8 cellular contexts compared by ENCODE assay signal in the genomic region with DNA sequence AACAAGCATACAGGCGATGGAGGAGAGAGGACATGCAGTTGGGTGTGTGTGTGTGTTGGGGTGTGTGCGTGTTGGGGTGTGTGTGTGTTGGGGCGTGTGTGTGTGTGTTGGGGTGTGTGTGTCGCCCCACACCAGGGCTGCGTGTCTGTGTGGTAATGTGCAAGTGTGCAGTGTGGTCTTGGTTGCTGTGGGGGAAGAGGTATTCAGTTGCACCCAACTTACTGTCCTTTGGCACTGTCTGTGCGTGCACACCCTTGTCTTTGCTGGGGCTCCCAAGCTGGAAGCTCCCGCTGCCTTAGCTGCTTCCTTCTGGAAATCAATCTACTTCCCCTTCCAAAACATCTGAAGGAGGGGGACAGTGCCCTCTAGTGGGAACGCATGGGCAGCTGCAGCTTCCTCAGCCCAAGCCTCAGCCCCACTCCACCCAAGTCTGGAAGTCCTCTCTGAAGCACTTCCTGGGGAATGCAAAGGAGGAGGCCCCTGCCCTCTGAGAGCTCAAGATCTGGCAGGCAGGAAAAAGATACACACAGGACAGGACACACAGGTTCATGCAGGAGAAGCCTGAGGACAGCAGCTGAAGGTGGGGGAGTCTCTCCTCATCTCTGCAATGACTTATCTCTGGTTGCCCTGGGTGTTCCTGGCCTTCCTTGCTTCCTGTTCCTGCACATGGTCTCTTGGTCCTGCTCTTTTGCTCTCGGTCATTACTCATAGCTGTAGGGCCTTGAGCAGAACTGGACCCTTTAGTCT. TPM values are rescaled to one million over a fixed set of nuclear protein-coding genes. Genes with fewer than 3 reads are reported as not detected.
DNase-seq lines count a peak whose midpoint lies in the region; FAIRE-seq and TF ChIP-seq lines count a peak whose summit lies in the region.

No MANE protein-coding gene starts in this region.

- H3K14ac ChIP-seq in H1 (ENCODE audit: insufficient read length) = no peak overlapping the region

- H2BK12ac ChIP-seq in H1 (ENCODE audit: low read depth, low read length) = peak overlapping the region; percentile 45; the same call in 1 of the 2 replicates

- H4K5ac ChIP-seq in H1 (ENCODE audit: insufficient read length, low read depth, low read length) = no peak overlapping the region

- H4K91ac ChIP-seq in H1 (replicated peaks; ENCODE audit: insufficient read length, low read length) = no peak overlapping the region

- no peak overlapping the region for H2BK5ac ChIP-seq in H1 (ENCODE audit: low read depth, low read length)

- no peak overlapping the region for H3K27ac ChIP-seq in HEK293 (ENCODE audit: extremely low read depth, low read depth, low read length)
- H3K27ac ChIP-seq in H1 (ENCODE audit: low read depth, low read length) = no peak overlapping the region

- H4K8ac ChIP-seq in H1 (ENCODE audit: extremely low read depth, insufficient read depth, low read length) = no peak overlapping the region

- H3K9me3 ChIP-seq in HEK293 (ENCODE audit: control insufficient read depth, insufficient read depth, low read depth, low read length) (no peaks in the 10 kb centered on the region), H1 (ENCODE audit: insufficient read depth in 2 of 2, low read depth in 1 of 2, low read length in 1 of 2) (no peaks in the 10 kb centered on the region)

- no peaks in the 10 kb centered on the region for H4K20me1 ChIP-seq in H1 (replicated peaks in 1 of 2; ENCODE audit: control insufficient read depth in 1 of 2, insufficient read depth in 2 of 2, low read length in 2 of 2)

- H3K36me3 ChIP-seq in BJ (ENCODE audit: control insufficient read depth, insufficient read depth, low read length) (no peaks in the 10 kb centered on the region), HEK293 (ENCODE audit: control insufficient read depth in 2 of 2, insufficient read depth in 1 of 2, low read length in 2 of 2) (peaks cover 0 to 14% of the 10 kb centered on the region in 2 experiments; a peak in 1 of 3 replicates), H1 (ENCODE audit: control insufficient read depth in 2 of 4, insufficient read depth in 4 of 4, low read length in 3 of 4) (no peaks in the 10 kb centered on the region)

- peak overlapping the region; percentile 38 for H2BK120ac ChIP-seq in H1 (replicated peaks; ENCODE audit: low read depth, low read length)

- H3K4me3 ChIP-seq in BJ (ENCODE audit: low read depth, low read length) (no peak overlapping the region), HEK293 (ENCODE audit: low read depth, low read length) (no peak overlapping the region), H1 (ENCODE audit: extremely low read depth in 1 of 4, insufficient read depth in 2 of 4, low read depth in 3 of 4, low read length in 4 of 4) (no peak overlapping the region)

- H3K79me2 ChIP-seq in H1 (ENCODE audit: control insufficient read depth in 1 of 2, insufficient read depth in 2 of 2, low read length in 2 of 2) = no peaks in the 10 kb centered on the region

- H3K4ac ChIP-seq in H1 (replicated peaks; ENCODE audit: insufficient read length, low read depth, low read length) = no peak overlapping the region

- H3K4me1 ChIP-seq in HEK293 (ENCODE audit: control insufficient read depth, insufficient read depth, low read length) (no peaks in the 10 kb centered on the region), H1 (replicated peaks in 1 of 4; ENCODE audit: control insufficient read depth in 3 of 4, insufficient read depth in 4 of 4, low read length in 3 of 4) (peaks cover 0 to 6% (median 3%) of the 10 kb centered on the region in 4 experiments; a peak in 5 of 7 replicates)

- POLR2A ChIA-PET in BJ (lab: Charles Lee) (no interaction called here), HEK293 (lab: Yijun Ruan, JAX) (interaction anchor here (0.6 to 1.9 kb wide), 6 partner anchors 14 to 203 kb away, joined by 3 to 9 read pairs (median 4); a partner anchor contains a TSS), H1 (lab: Charles Lee; ENCODE audit: partially characterized antibody) (interaction anchor here (0.6 kb wide), 1 partner anchor 92 kb away, joined by 3 read pairs; no protein-coding TSS in a partner anchor)

- no peak for TF ChIP-seq EP300 in H1 (IDR thresholded peaks at IDR 0.05; ENCODE audit: borderline replicate concordance in 1 of 2, low read depth in 2 of 2, low read length in 2 of 2)

- CTCF ChIA-PET in BJ (lab: Yijun Ruan, JAX) = interaction anchor here (0.5 to 19.9 kb wide), 35 partner anchors 8 to 1754 kb away, joined by 3 to 578 read pairs (median 4); a partner anchor contains a TSS
- CTCF ChIA-PET in HEK293 (lab: Yijun Ruan, JAX) = interaction anchor here (0.5 to 7.9 kb wide), 54 partner anchors 9 to 1383 kb away, joined by 3 to 145 read pairs (median 5); a partner anchor contains a TSS
- CTCF ChIA-PET in H1 (lab: Charles Lee; ENCODE audit: partially characterized antibody) = interaction anchor here (0.6 to 22.8 kb wide), 51 partner anchors 9 to 1259 kb away, joined by 3 to 420 read pairs (median 4); a partner anchor contains a TSS

- H3K4me2 ChIP-seq in H1 (ENCODE audit: insufficient read depth in 1 of 2, low read depth in 2 of 2, low read length in 2 of 2) = no peak overlapping the region

- 0 out of 2 replicates have a peak overlapping the region, but pooled peaks have one; percentile 9 for H2BK20ac ChIP-seq in H1 (ENCODE audit: low read length)

- FAIRE-seq in H1 (lab: Jason Lieb, UNC) = no peak

- 54% methylated on average over 9 of the region's 9 CpGs; no CpG with 5 or more reads in 1 of the 2 experiments for WGBS in H1 (ENCODE audit: extremely low coverage in 1 of 2, insufficient coverage in 1 of 2, insufficient read length in 1 of 2, insufficient replicate concordance in 2 of 2, low coverage in 1 of 2, low lambda C conversion rate in 2 of 2, missing lambda C conversion rate in 1 of 2), 2 experiments

- no peak overlapping the region for H3K56ac ChIP-seq in H1 (replicated peaks; ENCODE audit: insufficient read length, low read depth, low read length)

- H3K23ac ChIP-seq in H1 (ENCODE audit: insufficient read length) = no peak overlapping the region

- TF ChIP-seq POLR2A in H1 (IDR thresholded peaks at IDR 0.05; ENCODE audit: control extremely low read depth in 1 of 2, low read depth in 2 of 2, low read length in 2 of 2) = no peak

- no peak overlapping the region for H2AK5ac ChIP-seq in H1 (ENCODE audit: low read depth, low read length)

- TF ChIP-seq CTCF in BJ (IDR thresholded peaks at IDR 0.05; ENCODE audit: insufficient read depth, low read depth, low read length) (peak; percentile 97), HEK293 (tag by site-specific recombination; IDR thresholded peaks at IDR 0.05) (peak; percentile 84), H1 (IDR thresholded peaks at IDR 0.05; ENCODE audit: control extremely low read depth in 1 of 3, insufficient read depth in 1 of 3, low read depth in 1 of 3, low read length in 3 of 3) (peak; percentile 84 to 98 (median 96))

- no peaks in the 10 kb centered on the region; the same call in 1 of the 2 replicates for H3K23me2 ChIP-seq in H1 (ENCODE audit: low read depth, low read length)

- H2AFZ ChIP-seq in H1 (ENCODE audit: low read length) = peak overlapping the region; percentile 83; the same call in 1 of the 2 replicates

- H2BK15ac ChIP-seq in H1 (ENCODE audit: low read length) = peak overlapping the region; percentile 34; the same call in 1 of the 2 replicates

- H3K18ac ChIP-seq in H1 (ENCODE audit: extremely low read depth, low read length) = no peak overlapping the region

- DNase-seq in BJ (ENCODE audit: low read depth) = no peak
- DNase-seq in NCI-H748 (lab: John Stamatoyannopoulos, UW; ENCODE audit: unreplicated experiment) = peak; percentile 69
- peak; percentile 41 to 54 for DNase-seq in activated CD4-positive, alpha-beta T cell treated with anti-CD3 and anti-CD28 coated beads, Interleukin-2, amount 50 U/mL, for 4 hours
- peak in 1 of 2 experiments; percentile 90 for DNase-seq in H1 (ENCODE audit: low read depth in 1 of 2, low spot score in 2 of 2)
- DNase-seq in middle frontal gyrus (ENCODE audit: extremely low spot score, low spot score) = peak; percentile 73
- DNase-seq in stimulated activated CD8-positive, alpha-beta memory T cell treated with anti-CD3 and anti-CD28 coated beads, Interleukin-4, amount 100 ng/mL, for 24 hours (ENCODE audit: low read depth) = peak; percentile 44
- no peak for DNase-seq in 8988T

- H3K27me3 ChIP-seq in BJ (ENCODE audit: control insufficient read depth, insufficient read depth, low read length) = no peaks in the 10 kb centered on the region
- peaks cover 0 to 4% (median 0%) of the 10 kb centered on the region in 4 experiments; a peak in 3 of 7 replicates for H3K27me3 ChIP-seq in H1 (replicated peaks in 1 of 4; ENCODE audit: control insufficient read depth in 3 of 4, extremely low read depth in 1 of 4, insufficient read depth in 3 of 4, low read length in 3 of 4)

- peak; percentile 77 to 86 for TF ChIP-seq RAD21 in H1 (IDR thresholded peaks at IDR 0.05 in 1 of 2, conservative IDR thresholded peaks at IDR 0.05 in 1 of 2; ENCODE audit: low read depth in 2 of 2, low read length in 2 of 2)

- H3K79me1 ChIP-seq in H1 (ENCODE audit: low read depth, low read length) = no peaks in the 10 kb centered on the region

- H3K9ac ChIP-seq in H1 (replicated peaks in 1 of 4; ENCODE audit: extremely low read depth in 1 of 4, low read depth in 3 of 4, low read length in 3 of 4) = no peak overlapping the region

RNA-seq across cellular contexts. Expression of a gene that starts 13.1 kb away (rescaled TPM):
- polyA plus RNA-seq in BJ (2011; rRNA removed) (4.9 and 7.0 TPM in 2 replicates), H1 (2011; rRNA removed) (3.3 and 4.4 TPM in 2 replicates)
- polyA minus RNA-seq in BJ (2011; rRNA and poly(A)+ RNA removed) = 6.5 TPM in 2 replicates
- total RNA-seq in H1 (2021; fragmentation: NEBNext Ultra II Directional; extraction: Animal tissue kit (Norgen Biotek cat#: 25700)) = 1.9 and 2.4 TPM in 2 replicates
- polyA plus RNA-seq in H1 (2011; cell fraction: cytosol; rRNA removed) = 3.1 TPM
- polyA plus RNA-seq in H1 (2011; cell fraction: nucleus; rRNA removed) = 7.1 TPM
- polyA plus RNA-seq in H1 (2012, experiment 1 of 2) = 3.3 to 4.8 TPM (median 4.1 TPM) in 4 replicates
- 2.2 TPM for polyA plus RNA-seq in H1 (2012, experiment 2 of 2)
- polyA plus RNA-seq in H1 (2013, experiment 1 of 2) = 2.1 TPM
- polyA plus RNA-seq in H1 (2013, experiment 2 of 2) = 2.3 TPM
- polyA minus RNA-seq in H1 (2011; rRNA and poly(A)+ RNA removed) = 2.6 and 2.9 TPM in 2 replicates
- polyA minus RNA-seq in H1 (2011; cell fraction: cytosol; rRNA and poly(A)+ RNA removed) = 1.0 TPM
- polyA minus RNA-seq in H1 (2011; cell fraction: nucleus; rRNA and poly(A)+ RNA removed) = 4.3 TPM

RNA-seq across cellular contexts. Expression of a gene that starts 14.7 kb away (rescaled TPM):
- polyA plus RNA-seq in BJ (2011; rRNA removed) = 48.9 and 56.0 TPM in 2 replicates
- polyA minus RNA-seq in BJ (2011; rRNA and poly(A)+ RNA removed) = 38.7 and 48.3 TPM in 2 replicates
- total RNA-seq in H1 (2021; fragmentation: NEBNext Ultra II Directional; extraction: Animal tissue kit (Norgen Biotek cat#: 25700)) = 128 and 140 TPM in 2 replicates
- 130 and 134 TPM in 2 replicates for polyA plus RNA-seq in H1 (2011; rRNA removed)
- 108 TPM for polyA plus RNA-seq in H1 (2011; cell fraction: cytosol; rRNA removed)
- polyA plus RNA-seq in H1 (2011; cell fraction: nucleus; rRNA removed) = 163 TPM
- polyA plus RNA-seq in H1 (2012, experiment 1 of 2) = 129 to 179 TPM (median 144 TPM) in 4 replicates
- polyA plus RNA-seq in H1 (2012, experiment 2 of 2) = 124 TPM
- polyA plus RNA-seq in H1 (2013, experiment 1 of 2) = 78.3 TPM
- 77.3 TPM for polyA plus RNA-seq in H1 (2013, experiment 2 of 2)
- 188 TPM in 2 replicates for polyA minus RNA-seq in H1 (2011; rRNA and poly(A)+ RNA removed)
- polyA minus RNA-seq in H1 (2011; cell fraction: cytosol; rRNA and poly(A)+ RNA removed) = 160 TPM
- polyA minus RNA-seq in H1 (2011; cell fraction: nucleus; rRNA and poly(A)+ RNA removed) = 105 TPM

RNA-seq across cellular contexts. Expression of a gene that starts 33.3 kb away (rescaled TPM):
- 0.31 and 0.47 TPM in 2 replicates for polyA plus RNA-seq in BJ (2011; rRNA removed)
- polyA minus RNA-seq in BJ (2011; rRNA and poly(A)+ RNA removed) = 0.33 TPM in 1 of 2 replicates, not detected in the other
- total RNA-seq in H1 (2021; fragmentation: NEBNext Ultra II Directional; extraction: Animal tissue kit (Norgen Biotek cat#: 25700)) = 0.74 and 1.2 TPM in 2 replicates
- 0.45 and 0.53 TPM in 2 replicates for polyA plus RNA-seq in H1 (2011; rRNA removed)
- polyA plus RNA-seq in H1 (2011; cell fraction: cytosol; rRNA removed) = 0.88 TPM
- polyA plus RNA-seq in H1 (2011; cell fraction: nucleus; rRNA removed) = 1.1 TPM
- polyA plus RNA-seq in H1 (2012, experiment 1 of 2) = 0.65 to 1.2 TPM (median 0.89 TPM) in 4 replicates
- 0.84 TPM for polyA plus RNA-seq in H1 (2012, experiment 2 of 2)
- 0.14 TPM for polyA plus RNA-seq in H1 (2013, experiment 1 of 2)
- polyA plus RNA-seq in H1 (2013, experiment 2 of 2) = 0.15 TPM
- 0.71 and 3.5 TPM in 2 replicates for polyA minus RNA-seq in H1 (2011; rRNA and poly(A)+ RNA removed)
- not detected for polyA minus RNA-seq in H1 (2011; cell fraction: cytosol; rRNA and poly(A)+ RNA removed)
- polyA minus RNA-seq in H1 (2011; cell fraction: nucleus; rRNA and poly(A)+ RNA removed) = 1.00 TPM

RNA-seq across cellular contexts. Expression of a gene that starts 41.5 kb away (rescaled TPM):
- 85.7 and 104 TPM in 2 replicates for polyA plus RNA-seq in BJ (2011; rRNA removed)
- polyA minus RNA-seq in BJ (2011; rRNA and poly(A)+ RNA removed) = 15.2 and 39.8 TPM in 2 replicates
- 38.5 and 40.1 TPM in 2 replicates for total RNA-seq in H1 (2021; fragmentation: NEBNext Ultra II Directional; extraction: Animal tissue kit (Norgen Biotek cat#: 25700))
- 84.3 and 102 TPM in 2 replicates for polyA plus RNA-seq in H1 (2011; rRNA removed)
- 79.1 TPM for polyA plus RNA-seq in H1 (2011; cell fraction: cytosol; rRNA removed)
- 51.9 TPM for polyA plus RNA-seq in H1 (2011; cell fraction: nucleus; rRNA removed)
- 47.2 to 55.2 TPM (median 54.2 TPM) in 4 replicates for polyA plus RNA-seq in H1 (2012, experiment 1 of 2)
- 82.9 TPM for polyA plus RNA-seq in H1 (2012, experiment 2 of 2)
- 70.4 TPM for polyA plus RNA-seq in H1 (2013, experiment 1 of 2)
- 71.0 TPM for polyA plus RNA-seq in H1 (2013, experiment 2 of 2)
- polyA minus RNA-seq in H1 (2011; rRNA and poly(A)+ RNA removed) = 22.0 and 26.2 TPM in 2 replicates
- polyA minus RNA-seq in H1 (2011; cell fraction: cytosol; rRNA and poly(A)+ RNA removed) = 15.9 TPM
- polyA minus RNA-seq in H1 (2011; cell fraction: nucleus; rRNA and poly(A)+ RNA removed) = 20.6 TPM

RNA-seq across cellular contexts. Expression of a gene that starts 45.2 kb away (rescaled TPM):
- polyA plus RNA-seq in BJ (2011; rRNA removed) = 42.8 and 55.3 TPM in 2 replicates
- polyA minus RNA-seq in BJ (2011; rRNA and poly(A)+ RNA removed) = 66.8 and 88.8 TPM in 2 replicates
- 63.5 and 66.3 TPM in 2 replicates for total RNA-seq in H1 (2021; fragmentation: NEBNext Ultra II Directional; extraction: Animal tissue kit (Norgen Biotek cat#: 25700))
- 17.4 and 18.0 TPM in 2 replicates for polyA plus RNA-seq in H1 (2011; rRNA removed)
- polyA plus RNA-seq in H1 (2011; cell fraction: cytosol; rRNA removed) = 32.0 TPM
- 19.7 TPM for polyA plus RNA-seq in H1 (2011; cell fraction: nucleus; rRNA removed)
- 35.6 to 54.1 TPM (median 40.0 TPM) in 4 replicates for polyA plus RNA-seq in H1 (2012, experiment 1 of 2)
- polyA plus RNA-seq in H1 (2012, experiment 2 of 2) = 5.7 TPM
- polyA plus RNA-seq in H1 (2013, experiment 1 of 2) = 23.4 TPM
- 24.2 TPM for polyA plus RNA-seq in H1 (2013, experiment 2 of 2)
- 55.5 and 61.2 TPM in 2 replicates for polyA minus RNA-seq in H1 (2011; rRNA and poly(A)+ RNA removed)
- 37.5 TPM for polyA minus RNA-seq in H1 (2011; cell fraction: cytosol; rRNA and poly(A)+ RNA removed)
- polyA minus RNA-seq in H1 (2011; cell fraction: nucleus; rRNA and poly(A)+ RNA removed) = 26.3 TPM

Comparison
In these comparisons a context has a peak if more than half of its experiments do, and no peak if none do; other contexts are left out.
1. DNase-seq: peak in NCI-H748 (single experiment), activated CD4-positive, alpha-beta T cell treated with anti-CD3 and anti-CD28 coated beads, Interleukin-2, amount 50 U/mL, for 4 hours (2 of 2), middle frontal gyrus (single experiment) and stimulated activated CD8-positive, alpha-beta memory T cell treated with anti-CD3 and anti-CD28 coated beads, Interleukin-4, amount 100 ng/mL, for 24 hours (single experiment); none in BJ (single experiment) and 8988T (single experiment).
2. Peak in every context shown above with its lines, with median percentiles within 50 percentile points of each other: CTCF ChIP-seq.